In the genomic region with DNA sequence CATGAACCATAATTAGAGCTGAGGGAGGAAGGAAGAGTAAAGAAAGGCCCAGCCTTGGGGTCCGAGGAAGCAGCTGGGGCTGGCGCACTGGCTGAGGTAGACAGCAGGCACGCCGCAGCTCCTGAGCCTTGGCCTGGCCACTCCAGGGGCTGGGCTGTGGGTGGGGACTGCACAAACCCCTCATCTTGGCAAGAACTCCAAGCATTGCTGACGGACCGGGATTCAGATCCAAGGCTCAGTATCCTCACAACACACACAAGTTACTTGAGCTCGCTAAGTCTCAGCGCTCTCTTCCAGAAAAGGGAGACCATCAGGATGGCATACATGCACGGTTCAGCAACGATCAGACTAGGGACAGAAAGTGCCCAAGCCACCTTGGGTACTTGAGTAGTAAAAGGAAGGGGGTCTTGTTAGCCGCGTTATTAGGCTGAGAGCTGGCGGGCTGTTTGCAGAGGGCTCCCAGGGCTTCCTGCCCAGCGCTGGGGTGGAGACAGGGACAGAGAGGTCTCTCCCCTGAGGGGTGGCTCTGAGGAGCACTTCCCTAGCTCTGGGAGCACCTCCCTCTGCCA, we compare ENCODE assay signal across 13 cellular contexts. TPM values are rescaled to one million over a fixed set of nuclear protein-coding genes. Genes with fewer than 3 reads are reported as not detected.
DNase-seq lines count a peak whose midpoint lies in the region; FAIRE-seq and TF ChIP-seq lines count a peak whose summit lies in the region.
"Had no signal": no experiment of that assay in that cellular context is flagged by ENCODE, and none has a peak within 500 bp of the region (broad histone marks: within the 10 kb centered on the region; RNA-seq: fewer than 3 reads in every experiment).

No MANE protein-coding gene starts in this region.

- no peak overlapping the region for H2AFZ ChIP-seq in MM.1S (ENCODE audit: low read length)

- in situ Hi-C loops in GM13976 (cut with MboI; ENCODE audit: low sequenced_read_pairs, unreplicated experiment), result no loop called here

- H3K79me2 ChIP-seq in DOHH2 (ENCODE audit: control insufficient read depth, low read length), result peaks cover 19% of the 10 kb centered on the region
- peaks cover 85% of the 10 kb centered on the region for H3K79me2 ChIP-seq in MM.1S (ENCODE audit: low read length)

- H3K9me2 ChIP-seq in DOHH2 (replicated peaks; ENCODE audit: control insufficient read depth, low read length) (no peaks in the 10 kb centered on the region), MM.1S (replicated peaks; ENCODE audit: insufficient read depth, low read length) (no peaks in the 10 kb centered on the region)

- no peaks in the 10 kb centered on the region for H4K20me1 ChIP-seq in DOHH2 (ENCODE audit: control insufficient read depth, insufficient read depth, low read depth, low read length)
- H4K20me1 ChIP-seq in MM.1S (ENCODE audit: insufficient read depth, low read length), result no peaks in the 10 kb centered on the region; the same call in 1 of the 2 replicates

- H3K36me3 ChIP-seq in DOHH2 (ENCODE audit: control insufficient read depth, low read length) (no peaks in the 10 kb centered on the region), kidney (ENCODE audit: control insufficient read depth in 1 of 2, insufficient read depth in 2 of 2, low read length in 2 of 2) (peaks cover 0 to 4% of the 10 kb centered on the region in 2 donors), MM.1S (replicated peaks; ENCODE audit: insufficient read depth, low read length) (no peaks in the 10 kb centered on the region)

- H3K4me1 ChIP-seq in DOHH2 (ENCODE audit: control insufficient read depth, low read length) (peaks cover 84% of the 10 kb centered on the region), kidney (ENCODE audit: control insufficient read depth in 1 of 2, insufficient read depth in 1 of 2, low read depth in 1 of 2, low read length in 2 of 2) (peaks cover 66 to 70% of the 10 kb centered on the region in 2 donors), MM.1S (ENCODE audit: low read length) (peaks cover 38% of the 10 kb centered on the region)

- intact Hi-C loops in kidney (cut with DNase I), result loop anchor here (10.0 kb wide), 1 partner anchor 133 kb away; no protein-coding TSS in a partner anchor

- TF ChIP-seq CTCF in DOHH2 (IDR thresholded peaks at IDR 0.05; ENCODE audit: low read depth, low read length, poor library complexity, severe bottlenecking) (no peak), VCaP (conservative IDR thresholded peaks at IDR 0.05) (no peak), kidney (IDR thresholded peaks at IDR 0.05; ENCODE audit: borderline replicate concordance, extremely low read depth, insufficient read depth) (no peak), MM.1S (IDR thresholded peaks at IDR 0.05; ENCODE audit: low read length) (no peak), GM13976 (IDR thresholded peaks at IDR 0.05; ENCODE audit: borderline replicate concordance, control extremely low read depth, extremely low read depth, insufficient read depth, missing control alignments) (no peak)

- peaks cover 10% of the 10 kb centered on the region for H3K27me3 ChIP-seq in DOHH2 (ENCODE audit: control insufficient read depth, low read length)
- no peaks in the 10 kb centered on the region for H3K27me3 ChIP-seq in MM.1S (replicated peaks; ENCODE audit: insufficient read depth, low read length)

- peak overlapping the region; percentile 85 for H3K4me2 ChIP-seq in DOHH2 (ENCODE audit: low read length)
- H3K4me2 ChIP-seq in MM.1S (ENCODE audit: low read depth, low read length), result no peak overlapping the region

- DNase-seq in kidney (no peak), MM.1S (no peak), NCI-H2081 (lab: John Stamatoyannopoulos, UW) (no peak), GM13976 (ENCODE audit: low spot score) (no peak)
- no peak for DNase-seq in activated CD4-positive, CD25-positive, alpha-beta regulatory T cell treated with anti-CD3 and anti-CD28 coated beads, Interleukin-2, amount 50 U/mL, for 72 hours
- DNase-seq: activated gamma-delta T cell, HCEC 1CT, NCI-H2227 treated with DMSO at 0.1 percent for 48 hours, T1000 had no signal

- H3K9ac ChIP-seq in kidney (ENCODE audit: low read length in 2 of 2) (peak overlapping the region in 1 of 2 donors; percentile 47), MM.1S (ENCODE audit: low read length) (no peak overlapping the region)

- H3K9me3 ChIP-seq in DOHH2 (ENCODE audit: control insufficient read depth, insufficient read depth, low read length), result no peaks in the 10 kb centered on the region
- no peaks in the 10 kb centered on the region for H3K9me3 ChIP-seq in kidney (ENCODE audit: control insufficient read depth in 1 of 2, low read length in 2 of 2)
- no peaks in the 10 kb centered on the region for H3K9me3 ChIP-seq in MM.1S (replicated peaks; ENCODE audit: insufficient read depth, low read length)

- FAIRE-seq in kidney (lab: Jason Lieb, UNC), result no peak
- FAIRE-seq: endothelial cell of umbilical vein had no signal

- H3F3A ChIP-seq in DOHH2 (ENCODE audit: control insufficient read depth, insufficient read depth) (peaks cover 22% of the 10 kb centered on the region), MM.1S (ENCODE audit: insufficient read depth, low read length) (peaks cover 13% of the 10 kb centered on the region; the same call in 1 of the 2 replicates)

- H3K4me3 ChIP-seq in DOHH2 (ENCODE audit: low read length), result peak overlapping the region; percentile 45
- H3K4me3 ChIP-seq in kidney (ENCODE audit: low read length in 2 of 2), result peak overlapping the region in 1 of 2 donors; percentile 32
- no peak overlapping the region for H3K4me3 ChIP-seq in skin epidermis
- H3K4me3 ChIP-seq in MM.1S (ENCODE audit: low read length), result no peak overlapping the region

- H3K27ac ChIP-seq in DOHH2 (ENCODE audit: low read depth, low read length) (peak overlapping the region; percentile 68), VCaP (peak overlapping the region; percentile 91), kidney (ENCODE audit: low read depth in 2 of 2, low read length in 2 of 2) (peak overlapping the region; percentile 85 to 88), skin epidermis (peak overlapping the region in 19 of 21 experiments; percentile 3 to 97 (median 65)), MM.1S (ENCODE audit: low read length) (no peak overlapping the region)

RNA-seq across cellular contexts. Expression of a gene that starts 4.5 kb away (rescaled TPM):
- 198 TPM for total RNA-seq in kidney
- 38.4 TPM for polyA plus RNA-seq in kidney (ENCODE audit: insufficient read depth, low read depth, low replicate concordance)
